Comparison of ENCODE assay signal across 23 cellular contexts in the genomic region with DNA sequence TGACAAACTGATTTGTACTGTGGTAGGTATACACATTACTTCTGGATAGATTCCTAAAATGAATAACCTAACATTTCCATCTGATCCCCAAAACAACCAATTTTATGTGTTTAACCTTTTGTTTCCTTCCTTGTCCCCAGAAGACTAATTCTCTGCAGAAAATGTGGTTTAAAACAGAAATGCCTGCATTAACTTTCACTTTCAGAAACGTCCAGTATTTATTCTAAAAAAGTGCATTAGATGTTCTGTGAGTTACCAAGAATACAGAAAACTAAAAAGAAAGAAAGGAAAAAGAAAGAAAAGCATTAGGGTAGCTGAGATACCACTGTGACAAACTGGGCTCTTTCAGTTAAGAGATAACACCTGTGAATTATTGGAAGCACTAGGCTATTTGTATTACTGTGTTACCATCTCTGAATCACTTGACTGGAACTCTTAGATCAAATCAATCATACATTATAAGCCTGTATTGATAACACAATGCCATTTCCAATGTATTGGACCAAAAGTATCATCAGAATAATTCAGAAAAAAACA.
DNase-seq lines count a peak whose midpoint lies in the region; ATAC-seq, FAIRE-seq and TF ChIP-seq lines count a peak whose summit lies in the region.
"Had no signal": no experiment of that assay in that cellular context is flagged by ENCODE, and none has a peak within 500 bp of the region (broad histone marks: within the 10 kb centered on the region; RNA-seq: fewer than 3 reads in every experiment).

No MANE protein-coding gene starts in this region.

- 0 out of 2 replicates have a peak, but pooled peaks cover 5% of the 10 kb centered on the region for H3K4me1 ChIP-seq in GM23248 (ENCODE audit: insufficient read depth)
- peaks cover 2% of the 10 kb centered on the region for H3K4me1 ChIP-seq in fibroblast of lung (ENCODE audit: control insufficient read depth, extremely low read depth, insufficient read depth, low read length)
- no peaks in the 10 kb centered on the region for H3K4me1 ChIP-seq in OCI-LY7 (ENCODE audit: insufficient read depth, low read length, poor library complexity, severe bottlenecking)
- H3K4me1 ChIP-seq: uterus had no signal

- H3K9me3 ChIP-seq in GM23248 (ENCODE audit: low read depth): no peaks in the 10 kb centered on the region
- H3K9me3 ChIP-seq in fibroblast of lung (ENCODE audit: control insufficient read depth, insufficient read depth, low read depth, low read length): no peaks in the 10 kb centered on the region
- peaks cover 23% of the 10 kb centered on the region for H3K9me3 ChIP-seq in OCI-LY7 (ENCODE audit: low read length)
- no peaks in the 10 kb centered on the region for H3K9me3 ChIP-seq in WERI-Rb-1 (ENCODE audit: severe bottlenecking)
- H3K9me3 ChIP-seq: uterus had no signal

- peak overlapping the region; percentile 42 for H3K4me3 Mint-ChIP-seq in activated CD8-positive, alpha-beta T cell treated with anti-CD3 and anti-CD28 coated beads, Interleukin-2, amount 10 ng/mL, durations not matched to agents 7 days and 5 days
- H3K4me3 Mint-ChIP-seq: activated naive CD4-positive, alpha-beta T cell treated with anti-CD3 and anti-CD28 coated beads, Interleukin-2, amount 50 U/mL, for 24 hours; activated T-cell treated with anti-CD3 and anti-CD28 coated beads, Interleukin-2, amount 50 U/mL, for 24 hours had no signal

- H3K4me1 Mint-ChIP-seq in activated CD8-positive, alpha-beta T cell treated with anti-CD3 and anti-CD28 coated beads, Interleukin-2, amount 10 ng/mL, durations not matched to agents 7 days and 5 days (ENCODE audit: low read depth): peaks cover 12% of the 10 kb centered on the region
- H3K4me1 Mint-ChIP-seq: activated naive CD4-positive, alpha-beta T cell treated with anti-CD3 and anti-CD28 coated beads, Interleukin-2, amount 50 U/mL, for 24 hours had no signal

- H3K27ac ChIP-seq in GM23248 (no peak overlapping the region), fibroblast of lung (ENCODE audit: insufficient read depth, low read length) (no peak overlapping the region), OCI-LY7 (ENCODE audit: low read depth, low read length, poor library complexity, severe bottlenecking) (no peak overlapping the region), WERI-Rb-1 (no peak overlapping the region)
- H3K27ac ChIP-seq: cardiac muscle cell, hepatocyte, HL-60, uterus had no signal

- in situ Hi-C loops in GM23248 (cut with MboI): no loop called here

- no peaks in the 10 kb centered on the region for H3K36me3 Mint-ChIP-seq in activated CD8-positive, alpha-beta T cell treated with anti-CD3 and anti-CD28 coated beads, Interleukin-2, amount 10 ng/mL, durations not matched to agents 7 days and 5 days (ENCODE audit: low read depth)
- H3K36me3 Mint-ChIP-seq: activated naive CD4-positive, alpha-beta T cell treated with anti-CD3 and anti-CD28 coated beads, Interleukin-2, amount 50 U/mL, for 24 hours had no signal

- H3K36me3 ChIP-seq in GM23248 (ENCODE audit: low read depth): no peaks in the 10 kb centered on the region
- no peaks in the 10 kb centered on the region for H3K36me3 ChIP-seq in fibroblast of lung (ENCODE audit: control insufficient read depth, insufficient read depth, low read length)
- no peaks in the 10 kb centered on the region for H3K36me3 ChIP-seq in OCI-LY7 (ENCODE audit: insufficient read depth, low read length)
- H3K36me3 ChIP-seq in WERI-Rb-1: no peaks in the 10 kb centered on the region
- H3K36me3 ChIP-seq: cardiac muscle cell, uterus had no signal

- peak; percentile 29 for FAIRE-seq in A204.1 (lab: Jason Lieb, UNC)

- no peaks in the 10 kb centered on the region for H3F3A ChIP-seq in GM23248 (ENCODE audit: insufficient read depth)

- no peaks in the 10 kb centered on the region for H3K9me3 Mint-ChIP-seq in activated CD8-positive, alpha-beta T cell treated with anti-CD3 and anti-CD28 coated beads, Interleukin-2, amount 10 ng/mL, durations not matched to agents 7 days and 5 days (ENCODE audit: insufficient read depth)
- H3K9me3 Mint-ChIP-seq: activated naive CD4-positive, alpha-beta T cell treated with anti-CD3 and anti-CD28 coated beads, Interleukin-2, amount 50 U/mL, for 24 hours; activated T-cell treated with anti-CD3 and anti-CD28 coated beads, Interleukin-2, amount 50 U/mL, for 24 hours had no signal

- peak overlapping the region; percentile 74 for H2AFZ ChIP-seq in GM23248
- peak overlapping the region; percentile 60 for H2AFZ ChIP-seq in fibroblast of lung (ENCODE audit: low read length)
- H2AFZ ChIP-seq in OCI-LY7 (ENCODE audit: low read length): no peak overlapping the region
- H2AFZ ChIP-seq: hepatocyte had no signal

- 3 to 5% methylated on average over 1 of the region's 1 CpG for WGBS in GM23248 (ENCODE audit: low coverage in 1 of 2, low lambda C conversion rate in 2 of 2, missing lambda C conversion rate in 2 of 2), 2 experiments

- H3K9ac ChIP-seq in GM23248 (no peak overlapping the region), fibroblast of lung (ENCODE audit: insufficient read depth, low read length) (no peak overlapping the region)

- CTCF ChIA-PET in activated CD8-positive, alpha-beta T cell treated with anti-CD3 and anti-CD28 coated beads, Interleukin-2, amount 10 ng/mL, durations not matched to agents 7 days and 5 days (lab: Charles Lee): no interaction called here
- CTCF ChIA-PET in OCI-LY7 (lab: Charles Lee; ENCODE audit: unreplicated experiment): no interaction called here

- intact Hi-C loops in OCI-LY7 (cut with micrococcal nuclease; ENCODE audit: unreplicated experiment): no loop called here

- H3K27ac Mint-ChIP-seq in activated CD8-positive, alpha-beta T cell treated with anti-CD3 and anti-CD28 coated beads, Interleukin-2, amount 10 ng/mL, durations not matched to agents 7 days and 5 days: peak overlapping the region; percentile 71
- H3K27ac Mint-ChIP-seq: activated naive CD4-positive, alpha-beta T cell treated with anti-CD3 and anti-CD28 coated beads, Interleukin-2, amount 50 U/mL, for 24 hours; activated T-cell treated with anti-CD3 and anti-CD28 coated beads, Interleukin-2, amount 50 U/mL, for 24 hours had no signal

- TF ChIP-seq CTCF in fibroblast of lung (conservative IDR thresholded peaks at IDR 0.05 in 1 of 2, IDR thresholded peaks at IDR 0.05 in 1 of 2; ENCODE audit: low read depth in 1 of 2, low read length in 2 of 2) (no peak), OCI-LY7 (conservative IDR thresholded peaks at IDR 0.05; ENCODE audit: low read length) (no peak), WERI-Rb-1 (IDR thresholded peaks at IDR 0.05; ENCODE audit: low read depth, low read length) (no peak)

- DNase-seq in GM23248 (no peak), fibroblast of lung (ENCODE audit: low read depth in 2 of 2) (no peak), OCI-LY7 (ENCODE audit: low spot score) (no peak), WERI-Rb-1 (no peak)
- DNase-seq in activated CD8-positive, alpha-beta T cell treated with anti-CD3 and anti-CD28 coated beads, Interleukin-2, amount 10 ng/mL, durations not matched to agents 7 days and 5 days: no peak
- DNase-seq: activated CD4-positive, alpha-beta T cell treated with anti-CD3 and anti-CD28 coated beads, Interleukin-2, amount 50 U/mL, for 1 hour; activated T-cell treated with anti-CD3 and anti-CD28 coated beads, Interleukin-2, amount 50 U/mL, for 24 hours; AML-193; effector CD4-positive, alpha-beta T cell; islet precursor cell; NCI-H1048; NCI-H2107; uterus had no signal

- H3K4me2 ChIP-seq in GM23248 (ENCODE audit: unreplicated experiment) (peak overlapping the region; percentile 46), fibroblast of lung (ENCODE audit: extremely low read depth, insufficient read depth, low read length) (peak overlapping the region; percentile 66), OCI-LY7 (ENCODE audit: low read length) (no peak overlapping the region)
- H3K4me2 ChIP-seq: hepatocyte had no signal

- no TSS peak for BruUV-seq in OCI-LY7 (replicated peaks; lab: Mats Ljungman, UMichigan)

- peak overlapping the region; percentile 25; the same call in 1 of the 2 replicates for H3K4me3 ChIP-seq in GM23248
- peak overlapping the region; percentile 6 to 50 (median 30) for H3K4me3 ChIP-seq in fibroblast of lung (replicated peaks in 1 of 4; ENCODE audit: control extremely low read depth in 1 of 4, insufficient read depth in 1 of 4, low read depth in 3 of 4, low read length in 4 of 4)
- no peak overlapping the region for H3K4me3 ChIP-seq in OCI-LY7 (ENCODE audit: low read depth, low read length, poor library complexity, severe bottlenecking)
- no peak overlapping the region for H3K4me3 ChIP-seq in WERI-Rb-1 (ENCODE audit: low read depth, low read length)
- H3K4me3 ChIP-seq: cardiac muscle cell, hepatocyte, lung, uterus had no signal

- no peaks in the 10 kb centered on the region for H4K20me1 ChIP-seq in GM23248 (ENCODE audit: insufficient read depth)
- no peaks in the 10 kb centered on the region for H4K20me1 ChIP-seq in fibroblast of lung (ENCODE audit: control insufficient read depth, extremely low read depth, insufficient read depth, low read length)
- no peaks in the 10 kb centered on the region for H4K20me1 ChIP-seq in OCI-LY7 (ENCODE audit: insufficient read depth, low read length)

- POLR2A ChIA-PET in activated CD8-positive, alpha-beta T cell treated with anti-CD3 and anti-CD28 coated beads, Interleukin-2, amount 10 ng/mL, durations not matched to agents 7 days and 5 days (lab: Charles Lee): no interaction called here
- POLR2A ChIA-PET in OCI-LY7 (lab: Charles Lee): no interaction called here

- ATAC-seq in activated CD8-positive, alpha-beta T cell treated with anti-CD3 and anti-CD28 coated beads, Interleukin-2, amount 10 ng/mL, durations not matched to agents 7 days and 5 days: peak; percentile 49
- ATAC-seq in GM18517 (IDR thresholded peaks at IDR 0.05; ENCODE audit: unreplicated experiment): no peak
- no peak for ATAC-seq in HG03378 (IDR thresholded peaks at IDR 0.05; ENCODE audit: unreplicated experiment)
- ATAC-seq: HCT116, Panc1 had no signal

- H3K79me2 ChIP-seq in GM23248 (ENCODE audit: insufficient read depth): no peaks in the 10 kb centered on the region
- H3K79me2 ChIP-seq in fibroblast of lung (ENCODE audit: control insufficient read depth, insufficient read depth, low read length): no peaks in the 10 kb centered on the region
- no peaks in the 10 kb centered on the region for H3K79me2 ChIP-seq in OCI-LY7 (ENCODE audit: insufficient read depth, low read depth, low read length)
- H3K79me2 ChIP-seq: hepatocyte had no signal

- H3K27me3 Mint-ChIP-seq in activated CD8-positive, alpha-beta T cell treated with anti-CD3 and anti-CD28 coated beads, Interleukin-2, amount 10 ng/mL, durations not matched to agents 7 days and 5 days (ENCODE audit: low read depth): peaks cover 2% of the 10 kb centered on the region
- H3K27me3 Mint-ChIP-seq: activated naive CD4-positive, alpha-beta T cell treated with anti-CD3 and anti-CD28 coated beads, Interleukin-2, amount 50 U/mL, for 24 hours; activated T-cell treated with anti-CD3 and anti-CD28 coated beads, Interleukin-2, amount 50 U/mL, for 24 hours had no signal

- H3K9me2 ChIP-seq in GM23248 (ENCODE audit: insufficient read depth) (no peaks in the 10 kb centered on the region), OCI-LY7 (ENCODE audit: insufficient read depth, low read length) (no peaks in the 10 kb centered on the region)

- H3K27me3 ChIP-seq in GM23248 (replicated peaks; ENCODE audit: insufficient read depth) (no peaks in the 10 kb centered on the region), fibroblast of lung (ENCODE audit: control insufficient read depth, insufficient read depth, low read length) (no peaks in the 10 kb centered on the region), WERI-Rb-1 (ENCODE audit: insufficient read depth, low read depth, severe bottlenecking) (no peaks in the 10 kb centered on the region)
- H3K27me3 ChIP-seq: cardiac muscle cell, hepatocyte, uterus had no signal

Comparison
In these comparisons a context has a peak if more than half of its experiments do, and no peak if none do; other contexts are left out.
1. H3K4me3 ChIP-seq: peak in GM23248 (single experiment) and fibroblast of lung (4 of 4); none in OCI-LY7 (single experiment) and WERI-Rb-1 (single experiment).